25 cellular contexts compared by ENCODE assay signal in genomic region chr12:3835914-3836313, GRCh38.
"Had no signal": no experiment of that assay in that cellular context is flagged by ENCODE, and none has a peak within 500 bp of the region (broad histone marks: within the 10 kb centered on the region; RNA-seq: fewer than 3 reads in every experiment).

No MANE protein-coding gene starts in this region.

- H3K9me3 ChIP-seq: SJCRH30 had no signal

- ATAC-seq: Panc1 had no signal

- H3K36me3 ChIP-seq: ascending aorta, cardiac muscle cell, WERI-Rb-1 had no signal

- H3K4me1 ChIP-seq: ascending aorta had no signal

- H3K27ac ChIP-seq: ascending aorta, cardiac muscle cell, SJCRH30, SK-N-MC, WERI-Rb-1 had no signal

- H3K27me3 ChIP-seq: ascending aorta, cardiac muscle cell, SJCRH30 had no signal

- H3K4me3 Mint-ChIP-seq: activated CD4-positive, alpha-beta memory T cell treated with anti-CD3 and anti-CD28 coated beads, Interleukin-2, amount 10 ng/mL, durations not matched to agents 7 days and 5 days; activated naive CD4-positive, alpha-beta T cell treated with anti-CD3 and anti-CD28 coated beads, Interleukin-2, amount 10 ng/mL, durations not matched to agents 7 days and 5 days; activated naive CD8-positive, alpha-beta T cell treated with anti-CD3 and anti-CD28 coated beads, Interleukin-2, amount 10 ng/mL, durations not matched to agents 7 days and 5 days; central memory CD8-positive, alpha-beta T cell had no signal

- DNase-seq: activated CD4-positive, alpha-beta memory T cell treated with anti-CD3 and anti-CD28 coated beads, Interleukin-2, amount 10 ng/mL, durations not matched to agents 7 days and 5 days; activated CD4-positive, alpha-beta T cell treated with anti-CD3 and anti-CD28 coated beads for 1 hour; activated CD4-positive, alpha-beta T cell treated with anti-CD3 and anti-CD28 coated beads for 48 hours; activated CD4-positive, CD25-positive, alpha-beta regulatory T cell; activated naive CD4-positive, alpha-beta T cell treated with anti-CD3 and anti-CD28 coated beads, Interleukin-2, amount 10 ng/mL, durations not matched to agents 7 days and 5 days; activated naive CD8-positive, alpha-beta T cell treated with anti-CD3 and anti-CD28 coated beads, Interleukin-2, amount 10 ng/mL, durations not matched to agents 7 days and 5 days; amygdala; Karpas-422; KBM-7; NCI-H1105 treated with DMSO at 0.1 percent for 48 hours; NCI-H1436; NCI-H1694; NCI-H1930; NCI-H2081 treated with DMSO at 0.1 percent for 48 hours; NCI-H226; NCI-H524 treated with DMSO at 0.1 percent for 48 hours; SHP77; SJCRH30; T1000; WERI-Rb-1 had no signal

- H3K4me3 ChIP-seq: ascending aorta, cardiac muscle cell, SJCRH30, SK-N-MC had no signal

- H3K27ac Mint-ChIP-seq: activated CD4-positive, alpha-beta memory T cell treated with anti-CD3 and anti-CD28 coated beads, Interleukin-2, amount 10 ng/mL, durations not matched to agents 7 days and 5 days; activated naive CD4-positive, alpha-beta T cell treated with anti-CD3 and anti-CD28 coated beads, Interleukin-2, amount 10 ng/mL, durations not matched to agents 7 days and 5 days; activated naive CD8-positive, alpha-beta T cell treated with anti-CD3 and anti-CD28 coated beads, Interleukin-2, amount 10 ng/mL, durations not matched to agents 7 days and 5 days had no signal

- H3K9me3 Mint-ChIP-seq: activated CD4-positive, alpha-beta memory T cell treated with anti-CD3 and anti-CD28 coated beads, Interleukin-2, amount 10 ng/mL, durations not matched to agents 7 days and 5 days; activated naive CD4-positive, alpha-beta T cell treated with anti-CD3 and anti-CD28 coated beads, Interleukin-2, amount 10 ng/mL, durations not matched to agents 7 days and 5 days; central memory CD8-positive, alpha-beta T cell had no signal

- H3K27me3 Mint-ChIP-seq: activated CD4-positive, alpha-beta memory T cell treated with anti-CD3 and anti-CD28 coated beads, Interleukin-2, amount 10 ng/mL, durations not matched to agents 7 days and 5 days; activated naive CD8-positive, alpha-beta T cell treated with anti-CD3 and anti-CD28 coated beads, Interleukin-2, amount 10 ng/mL, durations not matched to agents 7 days and 5 days; central memory CD8-positive, alpha-beta T cell had no signal
